ENCODE assay signal across 19 cellular contexts in genomic region chr9:133257398-133258053, GRCh38. TPM values are rescaled to one million over a fixed set of nuclear protein-coding genes. Genes with fewer than 3 reads are reported as not detected.
DNase-seq lines count a peak whose midpoint lies in the region; TF ChIP-seq lines count a peak whose summit lies in the region.
"Had no signal": no experiment of that assay in that cellular context is flagged by ENCODE, and none has a peak within 500 bp of the region (broad histone marks: within the 10 kb centered on the region; RNA-seq: fewer than 3 reads in every experiment).

No MANE protein-coding gene starts in this region.

- peak overlapping the region in 1 of 5 donors; percentile 53 for H3K27ac ChIP-seq in stomach

- intact Hi-C loops in stomach (cut with DNase I; ENCODE audit: low total_unique reads): no loop called here

- peaks cover 0 to 9% (median 0%) of the 10 kb centered on the region in 4 donors for H3K4me1 ChIP-seq in stomach
- H3K4me1 ChIP-seq: sigmoid colon had no signal

- peak; percentile 25 for DNase-seq in KBM-7
- DNase-seq in dermis blood vessel endothelial cell: peak; percentile 23
- DNase-seq in islet precursor cell: peak; percentile 43
- peak; percentile 47 for DNase-seq in stomach
- DNase-seq in activated T-cell treated with anti-CD3 and anti-CD28 coated beads, Interleukin-2, amount 50 U/mL, for 48 hours: no peak
- no peak for DNase-seq in stimulated activated CD4-positive, alpha-beta T cell treated with anti-CD3 and anti-CD28 coated beads, Interleukin-15, amount 100 ng/mL, for 24 hours
- no peak for DNase-seq in NCI-H128 (lab: John Stamatoyannopoulos, UW; ENCODE audit: unreplicated experiment)
- DNase-seq: activated CD4-positive, alpha-beta T cell treated with anti-CD3 and anti-CD28 coated beads, Interleukin-2, amount 10 ng/mL, durations not matched to agents 24 days and 14 days; activated naive CD4-positive, alpha-beta T cell treated with Interleukin-2 at 50 U/mL for 16 hours; activated T-cell treated with anti-CD3 and anti-CD28 coated beads for 4 hours; anterior cingulate cortex; effector memory CD4-positive, alpha-beta T cell; EL; HCEC 1CT; nucleus accumbens; sigmoid colon; stimulated activated CD4-positive, alpha-beta T cell treated with anti-CD3 and anti-CD28 coated beads, Interleukin-1b, Interleukin-23, amount 100 ng/mL, for 48 hours had no signal

- H3K36me3 ChIP-seq in stomach: peaks cover 0 to 7% (median 0%) of the 10 kb centered on the region in 4 donors
- H3K36me3 ChIP-seq: sigmoid colon had no signal

- no peak overlapping the region for H3K4me3 ChIP-seq in stomach
- H3K4me3 ChIP-seq: mucosa of descending colon, sigmoid colon had no signal

- in situ Hi-C loops in KBM-7 (cut with MboI; ENCODE audit: low pct_unique_long_range_greater_than_20kb, low sequenced_read_pairs): no loop called here

- TF ChIP-seq CTCF in stomach (IDR thresholded peaks at IDR 0.05): no peak

- no peak for TF ChIP-seq EP300 in stomach (IDR thresholded peaks at IDR 0.05)

- whole genome bisulfite sequencing in stomach, 5 donors: 35 to 57% (median 45%) methylated on average over 16 of the region's 16 CpGs

- H3K9me3 ChIP-seq in stomach: no peaks in the 10 kb centered on the region
- H3K9me3 ChIP-seq: mucosa of descending colon had no signal

- peaks cover 0 to 14% (median 0%) of the 10 kb centered on the region in 3 donors for H3K27me3 ChIP-seq in stomach
- H3K27me3 ChIP-seq: sigmoid colon had no signal

- no peak for TF ChIP-seq POLR2A in stomach (IDR thresholded peaks at IDR 0.05)

RNA-seq across cellular contexts. Expression of gene ABO, which starts 17.5 kb away (rescaled TPM):
- total RNA-seq in dermis blood vessel endothelial cell (under 0.01 and 0.51 TPM in 2 replicates), stomach (10 to 100 TPM in 2 of 5 donors, 1 to 10 TPM in 2, under 1 TPM in 1; 0.72 to 67.1 (median 4.8) TPM)
- polyA plus RNA-seq in stomach: 10 to 100 TPM in 1 of 3 donors, 1 to 10 TPM in 2; 1.6 to 11.0 (median 3.4) TPM
- total RNA-seq: LHCN-M2 had no signal

RNA-seq across cellular contexts. Expression of gene OBP2B, which starts 48.5 kb away (rescaled TPM):
- total RNA-seq in dermis blood vessel endothelial cell: not detected in 2 replicates
- not detected for total RNA-seq in stomach
- not detected for polyA plus RNA-seq in stomach
- total RNA-seq: activated CD4-positive, alpha-beta T cell treated with anti-CD3 and anti-CD28 coated beads, Interleukin-2, amount 10 ng/mL, durations not matched to agents 24 days and 14 days; LHCN-M2; mucosa of descending colon; sigmoid colon had no signal
- polyA plus RNA-seq: sigmoid colon had no signal

Comparison
In these comparisons a context has a peak if more than half of its experiments do, and no peak if none do; other contexts are left out.
1. DNase-seq: peak in KBM-7 (single experiment), dermis blood vessel endothelial cell (single experiment), islet precursor cell (single experiment) and stomach (single experiment); none in activated T-cell treated with anti-CD3 and anti-CD28 coated beads, Interleukin-2, amount 50 U/mL, for 48 hours (0 of 2), stimulated activated CD4-positive, alpha-beta T cell treated with anti-CD3 and anti-CD28 coated beads, Interleukin-15, amount 100 ng/mL, for 24 hours (single experiment) and NCI-H128 (single experiment).